ENCODE assay signal across 22 cellular contexts in genomic region chr9:137807721-137808703, GRCh38.
DNase-seq lines count a peak whose midpoint lies in the region; ATAC-seq, FAIRE-seq and TF ChIP-seq lines count a peak whose summit lies in the region.
"Had no signal": no experiment of that assay in that cellular context is flagged by ENCODE, and none has a peak within 500 bp of the region (broad histone marks: within the 10 kb centered on the region; RNA-seq: fewer than 3 reads in every experiment).

No MANE protein-coding gene starts in this region.

- TF ChIP-seq POLR2A in GM12878 (IDR thresholded peaks at IDR 0.05; ENCODE audit: low read depth, low read length) = no peak

- no peak for TF ChIP-seq CTCF in GM12878 (IDR thresholded peaks at IDR 0.05 in 2 of 3, conservative IDR thresholded peaks at IDR 0.05 in 1 of 3; ENCODE audit: control insufficient read depth in 2 of 3, extremely low read depth in 1 of 3, insufficient read depth in 1 of 3, low read depth in 3 of 3, low read length in 3 of 3)
- no peak for TF ChIP-seq CTCF in lower lobe of right lung (IDR thresholded peaks at IDR 0.05)

- POLR2A ChIA-PET in GM12878 (lab: Charles Lee) = no interaction called here
- POLR2A ChIA-PET in naive thymus-derived CD4-positive, alpha-beta T cell (lab: Charles Lee) = no interaction called here

- H3K27me3 ChIP-seq in GM12878 (replicated peaks in 1 of 2; ENCODE audit: control insufficient read depth in 2 of 2, insufficient read depth in 2 of 2, low read length in 1 of 2) (no peaks in the 10 kb centered on the region), lower lobe of right lung (ENCODE audit: low read depth) (no peaks in the 10 kb centered on the region)
- H3K27me3 ChIP-seq in naive thymus-derived CD4-positive, alpha-beta T cell (ENCODE audit: control insufficient read depth in 2 of 2, insufficient read depth in 2 of 2, low read length in 2 of 2) = no peaks in the 10 kb centered on the region
- H3K27me3 ChIP-seq: BE2C, colonic mucosa, vagina had no signal

- FAIRE-seq in GM12878 (lab: Jason Lieb, UNC) = peak; percentile 7
- FAIRE-seq: D721Med, endometrium had no signal

- intact Hi-C loops in activated CD4-positive, alpha-beta T cell treated with anti-CD3 and anti-CD28 coated beads, Interleukin-2, amount 10 ng/mL, durations not matched to agents 24 days and 14 days (cut with micrococcal nuclease) = no loop called here
- intact Hi-C loops in GM12878 (cut with micrococcal nuclease; ENCODE audit: unreplicated experiment) = no loop called here
- intact Hi-C loops in naive thymus-derived CD4-positive, alpha-beta T cell (cut with micrococcal nuclease) = no loop called here
- intact Hi-C loops in lower lobe of right lung (cut with DNase I) = no loop called here

- in situ Hi-C loops in GM12878 (cut with MboI) = no loop called here

- RAD21 ChIA-PET in GM12878 (lab: Charles Lee; ENCODE audit: unreplicated experiment) = interaction anchor here (1.0 to 1.5 kb wide), 2 partner anchors 68 to 127 kb away, joined by 4 read pairs; no protein-coding TSS in a partner anchor

- no peaks in the 10 kb centered on the region for H3K9me3 Mint-ChIP-seq in activated CD4-positive, alpha-beta T cell treated with anti-CD3 and anti-CD28 coated beads, Interleukin-2, amount 10 ng/mL, durations not matched to agents 24 days and 14 days
- no peaks in the 10 kb centered on the region for H3K9me3 Mint-ChIP-seq in IgD-negative memory B cell
- no peaks in the 10 kb centered on the region for H3K9me3 Mint-ChIP-seq in naive thymus-derived CD4-positive, alpha-beta T cell

- H3K27me3 Mint-ChIP-seq in activated CD4-positive, alpha-beta T cell treated with anti-CD3 and anti-CD28 coated beads, Interleukin-2, amount 10 ng/mL, durations not matched to agents 24 days and 14 days = no peaks in the 10 kb centered on the region
- no peaks in the 10 kb centered on the region for H3K27me3 Mint-ChIP-seq in IgD-negative memory B cell
- no peaks in the 10 kb centered on the region for H3K27me3 Mint-ChIP-seq in naive thymus-derived CD4-positive, alpha-beta T cell
- H3K27me3 Mint-ChIP-seq: activated naive CD8-positive, alpha-beta T cell had no signal

- H3K79me2 ChIP-seq in GM12878 (ENCODE audit: control insufficient read depth, insufficient read depth, low read length) = no peaks in the 10 kb centered on the region

- 75% methylated on average over 22 of the region's 22 CpGs for WGBS in GM12878 (ENCODE audit: insufficient coverage, insufficient replicate concordance, low lambda C conversion rate, missing lambda C conversion rate)

- H3K9ac ChIP-seq in GM12878 (ENCODE audit: control insufficient read depth, insufficient read depth, low read length) = no peak overlapping the region

- BruUV-seq in GM12878 (replicated peaks; lab: Mats Ljungman, UMichigan) = no TSS peak

- H3K27ac Mint-ChIP-seq in activated CD4-positive, alpha-beta T cell treated with anti-CD3 and anti-CD28 coated beads, Interleukin-2, amount 10 ng/mL, durations not matched to agents 24 days and 14 days = no peak overlapping the region
- peak overlapping the region in 2 of 3 donors; percentile 31 to 56 for H3K27ac Mint-ChIP-seq in IgD-negative memory B cell
- H3K27ac Mint-ChIP-seq in naive thymus-derived CD4-positive, alpha-beta T cell = peak overlapping the region in 6 of 9 donors; percentile 24 to 76 (median 55)
- H3K27ac Mint-ChIP-seq: activated naive CD8-positive, alpha-beta T cell had no signal

- ATAC-seq in GM12878 (peak; percentile 18; the same call in 1 of the 3 replicates), lower lobe of right lung (no peak), HG03159 (IDR thresholded peaks at IDR 0.05; ENCODE audit: unreplicated experiment) (no peak), HG02642 (IDR thresholded peaks at IDR 0.05; ENCODE audit: poor library complexity, unreplicated experiment) (no peak)
- no peak for ATAC-seq in naive thymus-derived CD4-positive, alpha-beta T cell
- ATAC-seq: HCT116, left ventricle myocardium superior had no signal

- H3K9me3 ChIP-seq in GM12878 (replicated peaks; ENCODE audit: control insufficient read depth, insufficient read depth, low read length) (no peaks in the 10 kb centered on the region), lower lobe of right lung (no peaks in the 10 kb centered on the region)
- no peaks in the 10 kb centered on the region for H3K9me3 ChIP-seq in naive thymus-derived CD4-positive, alpha-beta T cell (ENCODE audit: control insufficient read depth in 2 of 3, low read length in 3 of 3)
- H3K9me3 ChIP-seq: colonic mucosa, vagina had no signal

- no peaks in the 10 kb centered on the region; the same call in 1 of the 2 replicates for H4K20me1 ChIP-seq in GM12878 (ENCODE audit: control insufficient read depth, insufficient read depth)

- no peak for TF ChIP-seq EP300 in GM12878 (IDR thresholded peaks at IDR 0.05; ENCODE audit: borderline replicate concordance in 1 of 2, control insufficient read depth in 1 of 2, low read depth in 2 of 2, low read length in 2 of 2)

- peaks cover 11% of the 10 kb centered on the region for H3K4me1 ChIP-seq in GM12878 (ENCODE audit: control insufficient read depth, insufficient read depth, low read length)
- no peaks in the 10 kb centered on the region for H3K4me1 ChIP-seq in naive thymus-derived CD4-positive, alpha-beta T cell (ENCODE audit: control insufficient read depth in 2 of 2, insufficient read depth in 2 of 2, low read length in 2 of 2)
- H3K4me1 ChIP-seq in lower lobe of right lung = no peaks in the 10 kb centered on the region
- H3K4me1 ChIP-seq: BE2C, colonic mucosa, vagina had no signal

- H3K4me3 ChIP-seq in GM12878 (no peak overlapping the region), lower lobe of right lung (no peak overlapping the region)
- H3K4me3 ChIP-seq in naive thymus-derived CD4-positive, alpha-beta T cell (ENCODE audit: low read length) = no peak overlapping the region
- H3K4me3 ChIP-seq: colonic mucosa, vagina had no signal

- no peak for TF ChIP-seq RAD21 in GM12878 (IDR thresholded peaks at IDR 0.05; ENCODE audit: insufficient read depth, low read depth, low read length)

- DNase-seq in activated CD4-positive, alpha-beta T cell treated with anti-CD3 and anti-CD28 coated beads, Interleukin-2, amount 10 ng/mL, durations not matched to agents 24 days and 14 days = peak; percentile 62
- DNase-seq in activated CD4-positive, alpha-beta T cell treated with anti-CD3 and anti-CD28 coated beads for 48 hours = no peak
- DNase-seq in GM12878 (ENCODE audit: low read depth, low spot score) = no peak
- peak in 5 of 9 donors; percentile 5 to 22 (median 10) for DNase-seq in naive thymus-derived CD4-positive, alpha-beta T cell
- DNase-seq in lower lobe of right lung = no peak
- DNase-seq: 8988T; activated CD4-positive, alpha-beta T cell treated with anti-CD3 and anti-CD28 coated beads, Interleukin-2, amount 50 U/mL, for 1 hour; activated T-cell treated with anti-CD3 and anti-CD28 coated beads, Interleukin-2, amount 50 U/mL, for 1 hour; BE2C; colonic mucosa; left ventricle myocardium superior; NCI-H524 treated with DMSO at 0.1 percent for 48 hours; occipital lobe; stimulated activated CD8-positive, alpha-beta memory T cell treated with anti-CD3 and anti-CD28 coated beads, Interleukin-4, amount 100 ng/mL, for 48 hours had no signal

- H3K4me1 Mint-ChIP-seq in activated CD4-positive, alpha-beta T cell treated with anti-CD3 and anti-CD28 coated beads, Interleukin-2, amount 10 ng/mL, durations not matched to agents 24 days and 14 days = peaks cover 3% of the 10 kb centered on the region
- H3K4me1 Mint-ChIP-seq in IgD-negative memory B cell = peaks cover 4 to 10% (median 5%) of the 10 kb centered on the region in 3 donors
- H3K4me1 Mint-ChIP-seq in naive thymus-derived CD4-positive, alpha-beta T cell = peaks cover 8 to 29% (median 17%) of the 10 kb centered on the region in 7 donors

- H3K27ac ChIP-seq in GM12878 (ENCODE audit: control insufficient read depth, insufficient read depth) (peak overlapping the region; percentile 30; the same call in 1 of the 2 replicates), lower lobe of right lung (no peak overlapping the region)
- no peak overlapping the region for H3K27ac ChIP-seq in naive thymus-derived CD4-positive, alpha-beta T cell (ENCODE audit: low read depth, low read length)
- H3K27ac ChIP-seq: colonic mucosa, vagina had no signal

- SMC1A ChIA-PET in GM12878 (lab: Charles Lee; ENCODE audit: uncharacterized antibody, unreplicated experiment) = interaction anchor here (1.0 to 1.5 kb wide), 2 partner anchors 46 to 135 kb away, joined by 3 to 8 read pairs; no protein-coding TSS in a partner anchor

- no peak overlapping the region for H3K4me2 ChIP-seq in GM12878 (ENCODE audit: control insufficient read depth, insufficient read depth)

- H2AFZ ChIP-seq in GM12878 (ENCODE audit: control insufficient read depth, low read depth, low read length) = no peak overlapping the region

- H3K4me3 Mint-ChIP-seq in activated CD4-positive, alpha-beta T cell treated with anti-CD3 and anti-CD28 coated beads, Interleukin-2, amount 10 ng/mL, durations not matched to agents 24 days and 14 days = no peak overlapping the region
- H3K4me3 Mint-ChIP-seq in IgD-negative memory B cell = no peak overlapping the region
- H3K4me3 Mint-ChIP-seq in naive thymus-derived CD4-positive, alpha-beta T cell = no peak overlapping the region
- H3K4me3 Mint-ChIP-seq: activated naive CD8-positive, alpha-beta T cell had no signal

- peaks cover 28% of the 10 kb centered on the region for H3K36me3 Mint-ChIP-seq in activated CD4-positive, alpha-beta T cell treated with anti-CD3 and anti-CD28 coated beads, Interleukin-2, amount 10 ng/mL, durations not matched to agents 24 days and 14 days (ENCODE audit: low read depth)
- peaks cover 9% of the 10 kb centered on the region for H3K36me3 Mint-ChIP-seq in IgD-negative memory B cell
- H3K36me3 Mint-ChIP-seq in naive thymus-derived CD4-positive, alpha-beta T cell = peaks cover 0 to 39% (median 28%) of the 10 kb centered on the region in 5 donors

- H3K36me3 ChIP-seq in GM12878 (ENCODE audit: control insufficient read depth in 2 of 2, insufficient read depth in 2 of 2, low read length in 1 of 2) (peaks cover 16% of the 10 kb centered on the region in 2 experiments; a peak in 3 of 4 replicates), lower lobe of right lung (peaks cover 59% of the 10 kb centered on the region)
- H3K36me3 ChIP-seq in naive thymus-derived CD4-positive, alpha-beta T cell (ENCODE audit: control insufficient read depth in 2 of 3, insufficient read depth in 3 of 3, low read length in 3 of 3) = peaks cover 0 to 45% (median 4%) of the 10 kb centered on the region in 3 experiments
- H3K36me3 ChIP-seq: colonic mucosa had no signal

- CTCF ChIA-PET in GM12878 (lab: Yijun Ruan, JAX) = interaction anchor here (0.8 to 1.0 kb wide), 2 partner anchors 134 to 135 kb away, joined by 3 read pairs; no protein-coding TSS in a partner anchor
- CTCF ChIA-PET in naive thymus-derived CD4-positive, alpha-beta T cell (lab: Charles Lee) = no interaction called here

TF ChIP-seq in GM12878, 131 proteins besides CTCF, POLR2A, EP300 and RAD21 (continues in another document):
- no peak for TF ChIP-seq RFX5 (IDR thresholded peaks at IDR 0.05; ENCODE audit: low read depth, low read length)

Comparison
In these comparisons a context has a peak if more than half of its experiments do, and no peak if none do; other contexts are left out.
1. DNase-seq: peak in activated CD4-positive, alpha-beta T cell treated with anti-CD3 and anti-CD28 coated beads, Interleukin-2, amount 10 ng/mL, durations not matched to agents 24 days and 14 days (single experiment) and naive thymus-derived CD4-positive, alpha-beta T cell (5 of 9); none in activated CD4-positive, alpha-beta T cell treated with anti-CD3 and anti-CD28 coated beads for 48 hours (single experiment), GM12878 (single experiment) and lower lobe of right lung (single experiment).